8 cellular contexts compared by ENCODE assay signal in genomic region chr17:76353004-76353598, GRCh38. TPM values are rescaled to one million over a fixed set of nuclear protein-coding genes. Genes with fewer than 3 reads are reported as not detected.
A peak's percentile ranks its signal among the peaks of the same experiment; 100 is the strongest.
DNase-seq lines count a peak whose midpoint lies in the region; ATAC-seq and TF ChIP-seq lines count a peak whose summit lies in the region.

No MANE protein-coding gene starts in this region.

- H3K4me1 Mint-ChIP-seq in activated CD4-positive, alpha-beta T cell treated with anti-CD3 and anti-CD28 coated beads for 36 hours = peaks cover 18% of the 10 kb centered on the region
- H3K4me1 Mint-ChIP-seq in central memory CD8-positive, alpha-beta T cell = peaks cover 21% of the 10 kb centered on the region

- peaks cover 0 to 16% (median 0%) of the 10 kb centered on the region in 4 donors for H3K4me1 ChIP-seq in Peyer's patch
- H3K4me1 ChIP-seq in right lobe of liver = peaks cover 0 to 27% (median 4%) of the 10 kb centered on the region in 4 donors
- H3K4me1 ChIP-seq in stomach smooth muscle (ENCODE audit: control insufficient read depth, insufficient read depth, low read length) = peaks cover 9% of the 10 kb centered on the region

- H3K4me3 ChIP-seq in Peyer's patch (peak overlapping the region; percentile 83 to 95 (median 92)), right lobe of liver (peak overlapping the region; percentile 69 to 91 (median 82)), stomach smooth muscle (ENCODE audit: low read length in 2 of 2) (peak overlapping the region; percentile 90 to 92)

- CTCF ChIA-PET in activated CD4-positive, alpha-beta T cell treated with anti-CD3 and anti-CD28 coated beads for 36 hours (lab: Charles Lee) = interaction anchor here (0.6 to 4.2 kb wide), 12 partner anchors 9 to 1030 kb away, joined by 3 to 43 read pairs (median 3); partner anchors contain the start of gene SPHK1

- H3K9ac ChIP-seq in stomach smooth muscle (ENCODE audit: low read length in 2 of 2) = peak overlapping the region; percentile 66 to 86

- WGBS in right lobe of liver (ENCODE audit: insufficient coverage, low coverage, low lambda C conversion rate, missing lambda C conversion rate) = 0% methylated on average over 6 of the region's 51 CpGs

- H3K36me3 Mint-ChIP-seq in activated CD4-positive, alpha-beta T cell treated with anti-CD3 and anti-CD28 coated beads for 36 hours (ENCODE audit: low read depth) = no peaks in the 10 kb centered on the region
- H3K36me3 Mint-ChIP-seq in central memory CD8-positive, alpha-beta T cell (ENCODE audit: insufficient read depth) = peaks cover 9% of the 10 kb centered on the region

- H3K36me3 ChIP-seq in Peyer's patch (peaks cover 0 to 2% (median 0%) of the 10 kb centered on the region in 3 donors), right lobe of liver (peaks cover 0 to under 1% (median under 1%) of the 10 kb centered on the region in 4 donors), stomach smooth muscle (ENCODE audit: control insufficient read depth in 2 of 2, insufficient read depth in 2 of 2, low read length in 2 of 2) (no peaks in the 10 kb centered on the region)

- POLR2A ChIA-PET in activated CD4-positive, alpha-beta T cell treated with anti-CD3 and anti-CD28 coated beads for 36 hours (lab: Charles Lee) = interaction anchor here (0.8 kb wide), 2 partner anchors 18 to 34 kb away, joined by 5 read pairs; no protein-coding TSS in a partner anchor

- DNase-seq in activated CD4-positive, alpha-beta T cell treated with anti-CD3 and anti-CD28 coated beads for 36 hours = peak; percentile 41
- no peak for DNase-seq in activated CD4-positive, alpha-beta T cell treated with anti-CD3 and anti-CD28 coated beads, Interleukin-2, amount 50 U/mL, for 1 hour
- DNase-seq in Peyer's patch = no peak
- DNase-seq in central memory CD8-positive, alpha-beta T cell (ENCODE audit: low spot score in 2 of 2) = no peak
- peak; percentile 38 to 57 (median 53) for DNase-seq in right lobe of liver
- no peak for DNase-seq in midbrain (lab: John Stamatoyannopoulos, UW)

- intact Hi-C loops in activated CD4-positive, alpha-beta T cell treated with anti-CD3 and anti-CD28 coated beads for 36 hours (cut with DNase I, micrococcal nuclease) = loop anchor here in 1 of 2 experiments (1.0 to 2.0 kb wide), 8 partner anchors 30 to 498 kb away; partner anchors contain the start of genes MRPL38, RHBDF2, SRP68 and UBE2O
- intact Hi-C loops in right lobe of liver (cut with DNase I) = no loop called here

- H3K27ac ChIP-seq in Peyer's patch (peak overlapping the region; percentile 76 to 88 (median 86)), right lobe of liver (peak overlapping the region; percentile 74 to 87 (median 79)), stomach smooth muscle (ENCODE audit: low read length) (peak overlapping the region; percentile 87)

- ATAC-seq in activated CD4-positive, alpha-beta T cell treated with anti-CD3 and anti-CD28 coated beads for 36 hours = no peak
- peak; percentile 8 for ATAC-seq in HG02678 (IDR thresholded peaks at IDR 0.05; ENCODE audit: unreplicated experiment)
- ATAC-seq in central memory CD8-positive, alpha-beta T cell (replicated peaks; ENCODE audit: extremely low read depth, poor library complexity, severe bottlenecking) = peak; percentile 7
- ATAC-seq in right lobe of liver = peak; percentile 9 to 53 (median 34)

- H3K27me3 Mint-ChIP-seq in activated CD4-positive, alpha-beta T cell treated with anti-CD3 and anti-CD28 coated beads for 36 hours = no peaks in the 10 kb centered on the region
- H3K27me3 Mint-ChIP-seq in central memory CD8-positive, alpha-beta T cell = no peaks in the 10 kb centered on the region

- TF ChIP-seq CTCF in Peyer's patch (IDR thresholded peaks at IDR 0.05) (no peak), right lobe of liver (IDR thresholded peaks at IDR 0.05) (no peak)

- H3K4me3 Mint-ChIP-seq in activated CD4-positive, alpha-beta T cell treated with anti-CD3 and anti-CD28 coated beads for 36 hours = peak overlapping the region; percentile 78
- peak overlapping the region; percentile 83 for H3K4me3 Mint-ChIP-seq in central memory CD8-positive, alpha-beta T cell

- H3K27ac Mint-ChIP-seq in activated CD4-positive, alpha-beta T cell treated with anti-CD3 and anti-CD28 coated beads for 36 hours = no peak overlapping the region
- H3K27ac Mint-ChIP-seq in central memory CD8-positive, alpha-beta T cell (ENCODE audit: low read depth) = peak overlapping the region; percentile 41

- no peaks in the 10 kb centered on the region for H3K9me3 Mint-ChIP-seq in activated CD4-positive, alpha-beta T cell treated with anti-CD3 and anti-CD28 coated beads for 36 hours (ENCODE audit: low read depth)
- no peaks in the 10 kb centered on the region for H3K9me3 Mint-ChIP-seq in central memory CD8-positive, alpha-beta T cell

- H3K27me3 ChIP-seq in Peyer's patch (no peaks in the 10 kb centered on the region), right lobe of liver (no peaks in the 10 kb centered on the region), stomach smooth muscle (ENCODE audit: control insufficient read depth in 1 of 2, insufficient read depth in 2 of 2, low read length in 2 of 2) (no peaks in the 10 kb centered on the region)

- TF ChIP-seq POLR2A in Peyer's patch (IDR thresholded peaks at IDR 0.05) (no peak), right lobe of liver (IDR thresholded peaks at IDR 0.05) (no peak)

- H3K9me3 ChIP-seq in Peyer's patch (no peaks in the 10 kb centered on the region), right lobe of liver (no peaks in the 10 kb centered on the region), stomach smooth muscle (ENCODE audit: control insufficient read depth in 2 of 2, low read length in 2 of 2) (no peaks in the 10 kb centered on the region)

RNA-seq across cellular contexts. Expression of gene PRPSAP1, which starts 0.6 kb away (rescaled TPM):
- total RNA-seq in activated CD4-positive, alpha-beta T cell treated with anti-CD3 and anti-CD28 coated beads for 36 hours = 10 to 100 TPM; 26.7 to 34.9 TPM
- total RNA-seq in Peyer's patch (100 to 1,000 TPM in 1 of 4 donors, 10 to 100 TPM in 3; 39.4 to 105 (median 70.4) TPM), right lobe of liver (10 to 100 TPM; 39.3 to 55.6 (median 45.1) TPM)

RNA-seq across cellular contexts. Expression of gene SPHK1, which starts 31.3 kb away (rescaled TPM):
- 10 to 100 TPM in 1 of 2 experiments, 1 to 10 TPM in 1; 7.4 to 11.7 TPM for total RNA-seq in activated CD4-positive, alpha-beta T cell treated with anti-CD3 and anti-CD28 coated beads for 36 hours
- 1 to 10 TPM in 3 of 4 donors, under 1 TPM in 1; 0.53 to 5.9 (median 3.8) TPM for total RNA-seq in Peyer's patch
- total RNA-seq in right lobe of liver = 1 to 10 TPM in 4 of 6 experiments, under 1 TPM in 2; 0.35 to 2.6 (median 1.5) TPM

RNA-seq across cellular contexts. Expression of gene QRICH2, which starts 45.0 kb away (rescaled TPM):
- 1 to 10 TPM in 1 of 2 experiments, under 1 TPM in 1; 0.63 to 1.2 TPM for total RNA-seq in activated CD4-positive, alpha-beta T cell treated with anti-CD3 and anti-CD28 coated beads for 36 hours
- total RNA-seq in Peyer's patch = 10 to 100 TPM in 1 of 4 donors, 1 to 10 TPM in 3; 1.2 to 10.7 (median 3.1) TPM
- total RNA-seq in right lobe of liver = 1 to 10 TPM in 4 of 6 experiments, under 1 TPM in 2; 0.43 to 2.2 (median 1.5) TPM

Comparison
In these comparisons a context has a peak if more than half of its experiments do, and no peak if none do; other contexts are left out.
1. DNase-seq: peak in activated CD4-positive, alpha-beta T cell treated with anti-CD3 and anti-CD28 coated beads for 36 hours (single experiment) and right lobe of liver (3 of 3); none in activated CD4-positive, alpha-beta T cell treated with anti-CD3 and anti-CD28 coated beads, Interleukin-2, amount 50 U/mL, for 1 hour (single experiment), Peyer's patch (0 of 3), central memory CD8-positive, alpha-beta T cell (0 of 2) and midbrain (single experiment).
2. Peak in every context shown above with its lines, with median percentiles within 50 percentile points of each other: H3K27ac ChIP-seq and H3K4me3 ChIP-seq.